13 cellular contexts compared by ENCODE assay signal in genomic region chr11:74820763-74821162, GRCh38.
DNase-seq lines count a peak whose midpoint lies in the region; ATAC-seq, FAIRE-seq and TF ChIP-seq lines count a peak whose summit lies in the region.
"Had no signal": no experiment of that assay in that cellular context is flagged by ENCODE, and none has a peak within 500 bp of the region (broad histone marks: within the 10 kb centered on the region; RNA-seq: fewer than 3 reads in every experiment).

No MANE protein-coding gene starts in this region.

- TF ChIP-seq CTCF in astrocyte of the cerebellum (IDR thresholded peaks at IDR 0.05; ENCODE audit: low read depth, low read length, missing control alignments) = no peak

- FAIRE-seq in urothelium cell line (lab: Jason Lieb, UNC) = no peak

- peaks cover 13 to 28% of the 10 kb centered on the region in 2 donors for H3K9me3 Mint-ChIP-seq in activated naive CD4-positive, alpha-beta T cell treated with anti-CD3 and anti-CD28 coated beads, Interleukin-2, amount 50 U/mL, for 72 hours

- H3K27ac Mint-ChIP-seq in activated naive CD4-positive, alpha-beta T cell treated with anti-CD3 and anti-CD28 coated beads, Interleukin-2, amount 50 U/mL, for 72 hours = peak overlapping the region in 1 of 2 donors; percentile 53
- H3K27ac Mint-ChIP-seq: activated T-cell treated with anti-CD3 and anti-CD28 coated beads, Interleukin-2, amount 50 U/mL, for 24 hours had no signal

- in situ Hi-C loops in astrocyte of the cerebellum (cut with HindIII; ENCODE audit: low sequenced_read_pairs) = no loop called here

- ATAC-seq in activated naive CD4-positive, alpha-beta T cell treated with anti-CD3 and anti-CD28 coated beads, Interleukin-2, amount 50 U/mL, for 72 hours = peak; percentile 43 to 76
- no peak for ATAC-seq in esophagus mucosa

- H3K36me3 Mint-ChIP-seq in activated naive CD4-positive, alpha-beta T cell treated with anti-CD3 and anti-CD28 coated beads, Interleukin-2, amount 50 U/mL, for 72 hours = peaks cover 77 to 78% of the 10 kb centered on the region in 2 donors

- no peak for DNase-seq in activated naive CD4-positive, alpha-beta T cell treated with anti-CD3 and anti-CD28 coated beads, Interleukin-2, amount 50 U/mL, for 72 hours (ENCODE audit: low spot score in 2 of 2)
- DNase-seq in activated naive CD4-positive, alpha-beta T cell treated with anti-CD3 and anti-CD28 coated beads, Interleukin-2, amount 50 U/mL, for 16 hours = no peak
- DNase-seq in astrocyte of the cerebellum (ENCODE audit: low read depth) (peak; percentile 89), hepatic stellate cell (ENCODE audit: low spot score) (peak; percentile 74), urothelium cell line (ENCODE audit: low spot score) (peak; percentile 66), putamen (ENCODE audit: low spot score) (no peak), iPS-NIHi11 (ENCODE audit: low spot score) (no peak)
- DNase-seq: activated T-cell treated with anti-CD3 and anti-CD28 coated beads, Interleukin-2, amount 50 U/mL, for 24 hours; AML-193; NCI-H69; stimulated activated CD8-positive, alpha-beta memory T cell treated with anti-CD3 and anti-CD28 coated beads, Interleukin-4, amount 100 ng/mL, for 48 hours; T-helper 2 cell had no signal

- H3K4me3 ChIP-seq in astrocyte of the cerebellum (ENCODE audit: low read depth, low read length) = no peak overlapping the region

Comparison
In these comparisons a context has a peak if more than half of its experiments do, and no peak if none do; other contexts are left out.
1. DNase-seq: peak in astrocyte of the cerebellum (single experiment), hepatic stellate cell (single experiment) and urothelium cell line (single experiment); none in activated naive CD4-positive, alpha-beta T cell treated with anti-CD3 and anti-CD28 coated beads, Interleukin-2, amount 50 U/mL, for 72 hours (0 of 2), activated naive CD4-positive, alpha-beta T cell treated with anti-CD3 and anti-CD28 coated beads, Interleukin-2, amount 50 U/mL, for 16 hours (single experiment), putamen (single experiment) and iPS-NIHi11 (single experiment).